Comparison of ENCODE assay signal across 29 cellular contexts in genomic region chr3:33238923-33239322, GRCh38.
"Had no signal": no experiment of that assay in that cellular context is flagged by ENCODE, and none has a peak within 500 bp of the region (broad histone marks: within the 10 kb centered on the region; RNA-seq: fewer than 3 reads in every experiment).

No MANE protein-coding gene starts in this region.

- DNase-seq: colonic mucosa; cortex of kidney; dermis blood vessel endothelial cell; dorsolateral prefrontal cortex; effector CD4-positive, alpha-beta T cell; effector CD8-positive, alpha-beta T cell; effector memory CD4-positive, alpha-beta T cell; effector memory CD8-positive, alpha-beta T cell; endodermal cell; erythroblast; esophagus squamous epithelium; foreskin fibroblast; foreskin keratinocyte; foreskin melanocyte; gastrocnemius medialis; glutamatergic neuron; head of caudate nucleus; heart left ventricle; heart right ventricle had no signal

- H3K4me3 ChIP-seq: colonic mucosa, coronary artery, dorsolateral prefrontal cortex, esophagus muscularis mucosa, esophagus squamous epithelium, gastrocnemius medialis, gastroesophageal sphincter, heart left ventricle, heart right ventricle, hepatocyte had no signal

- H3K27ac ChIP-seq: colonic mucosa, coronary artery, dorsolateral prefrontal cortex, epithelial cell of prostate, esophagus muscularis mucosa, esophagus squamous epithelium, foreskin keratinocyte, gastrocnemius medialis, gastroesophageal sphincter, heart left ventricle, heart right ventricle, hepatocyte had no signal

- H3K4me1 ChIP-seq: colonic mucosa, esophagus muscularis mucosa, esophagus squamous epithelium, foreskin keratinocyte, gastrocnemius medialis, gastroesophageal sphincter, heart left ventricle, heart right ventricle had no signal

- H3K9me3 ChIP-seq: colonic mucosa, esophagus squamous epithelium, gastrocnemius medialis had no signal

- H3K79me2 ChIP-seq: hepatocyte had no signal

- H3K27me3 ChIP-seq: colonic mucosa, esophagus muscularis mucosa, esophagus squamous epithelium, gastrocnemius medialis, gastroesophageal sphincter, heart left ventricle, hepatocyte had no signal

- H3K36me3 ChIP-seq: colonic mucosa, esophagus muscularis mucosa, esophagus squamous epithelium, gastrocnemius medialis, gastroesophageal sphincter, heart left ventricle, heart right ventricle had no signal

- ATAC-seq: effector memory CD8-positive, alpha-beta T cell; esophagus mucosa; foreskin keratinocyte; gastrocnemius medialis; gastroesophageal sphincter; heart left ventricle; heart right ventricle had no signal

- H2AFZ ChIP-seq: hepatocyte had no signal

- FAIRE-seq: colon, endometrium, endothelial cell of umbilical vein, frontal cortex had no signal

- H3K4me2 ChIP-seq: hepatocyte had no signal
